In the genomic region with DNA sequence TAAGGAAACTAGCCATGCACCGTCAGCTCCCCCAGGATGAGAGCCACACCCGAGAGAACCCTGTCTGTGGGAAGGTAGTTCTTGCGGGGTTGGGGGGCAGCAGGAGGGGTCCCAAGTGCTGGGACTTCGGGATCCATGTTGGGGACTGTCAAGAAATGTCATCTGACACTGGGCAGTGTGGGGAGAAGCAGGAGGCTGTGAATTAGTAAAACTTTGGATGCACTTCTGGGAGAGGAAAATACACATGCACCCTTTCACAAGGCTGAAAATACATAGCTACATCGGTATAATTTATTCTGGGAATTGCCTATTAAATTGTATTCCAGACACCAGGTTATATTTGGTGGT, we compare ENCODE assay signal across 1 cellular context.
TF ChIP-seq lines count a peak whose summit lies in the region.

No MANE protein-coding gene starts in this region.

TF ChIP-seq in K562, 482 proteins besides CTCF, POLR2A, EP300 and RAD21 (continued from another document):
- TF ChIP-seq SIN3A (IDR thresholded peaks at IDR 0.05; ENCODE audit: borderline replicate concordance in 2 of 2, control insufficient read depth in 1 of 2, low read depth in 2 of 2, low read length in 2 of 2) (no peak), GABPB2 (CRISPR knock-in tag; conservative IDR thresholded peaks at IDR 0.05) (no peak), KAT2B (IDR thresholded peaks at IDR 0.05; ENCODE audit: low read depth, low read length) (no peak), ZFP1 (CRISPR knock-in tag; IDR thresholded peaks at IDR 0.05) (no peak), HDAC3 (IDR thresholded peaks at IDR 0.05; ENCODE audit: borderline replicate concordance, partially characterized antibody) (no peak), RBM34 (IDR thresholded peaks at IDR 0.05; ENCODE audit: borderline replicate concordance, insufficient read depth, low read length) (no peak), GABPB1 (CRISPR knock-in tag; IDR thresholded peaks at IDR 0.05) (no peak), ZNF253 (CRISPR knock-in tag; conservative IDR thresholded peaks at IDR 0.05) (no peak)
- TF ChIP-seq, protein P1, sequence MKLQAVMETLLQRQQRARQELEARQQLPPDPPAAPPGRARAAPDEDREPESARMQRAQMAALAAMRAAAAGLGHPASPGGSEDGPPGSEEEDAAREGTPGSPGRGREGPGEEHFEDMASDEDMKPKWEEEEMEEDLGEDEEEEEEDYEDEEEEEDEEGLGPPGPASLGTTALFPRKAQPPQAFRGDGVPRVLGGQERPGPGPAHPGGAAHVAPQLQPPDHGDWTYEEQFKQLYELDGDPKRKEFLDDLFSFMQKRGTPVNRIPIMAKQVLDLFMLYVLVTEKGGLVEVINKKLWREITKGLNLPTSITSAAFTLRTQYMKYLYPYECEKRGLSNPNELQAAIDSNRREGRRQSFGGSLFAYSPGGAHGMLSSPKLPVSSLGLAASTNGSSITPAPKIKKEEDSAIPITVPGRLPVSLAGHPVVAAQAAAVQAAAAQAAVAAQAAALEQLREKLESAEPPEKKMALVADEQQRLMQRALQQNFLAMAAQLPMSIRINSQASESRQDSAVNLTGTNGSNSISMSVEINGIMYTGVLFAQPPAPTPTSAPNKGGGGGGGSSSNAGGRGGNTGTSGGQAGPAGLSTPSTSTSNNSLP (IDR thresholded peaks at IDR 0.05; ENCODE audit: borderline replicate concordance, low read depth, low read length) = no peak
- TF ChIP-seq, protein P2, sequence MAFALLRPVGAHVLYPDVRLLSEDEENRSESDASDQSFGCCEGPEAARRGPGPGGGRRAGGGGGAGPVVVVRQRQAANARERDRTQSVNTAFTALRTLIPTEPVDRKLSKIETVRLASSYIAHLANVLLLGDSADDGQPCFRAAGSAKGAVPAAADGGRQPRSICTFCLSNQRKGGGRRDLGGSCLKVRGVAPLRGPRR (CRISPR knock-in tag; IDR thresholded peaks at IDR 0.05) = no peak
- TF ChIP-seq, protein P3, sequence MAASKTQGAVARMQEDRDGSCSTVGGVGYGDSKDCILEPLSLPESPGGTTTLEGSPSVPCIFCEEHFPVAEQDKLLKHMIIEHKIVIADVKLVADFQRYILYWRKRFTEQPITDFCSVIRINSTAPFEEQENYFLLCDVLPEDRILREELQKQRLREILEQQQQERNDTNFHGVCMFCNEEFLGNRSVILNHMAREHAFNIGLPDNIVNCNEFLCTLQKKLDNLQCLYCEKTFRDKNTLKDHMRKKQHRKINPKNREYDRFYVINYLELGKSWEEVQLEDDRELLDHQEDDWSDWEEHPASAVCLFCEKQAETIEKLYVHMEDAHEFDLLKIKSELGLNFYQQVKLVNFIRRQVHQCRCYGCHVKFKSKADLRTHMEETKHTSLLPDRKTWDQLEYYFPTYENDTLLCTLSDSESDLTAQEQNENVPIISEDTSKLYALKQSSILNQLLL (CRISPR knock-in tag; IDR thresholded peaks at IDR 0.05; ENCODE audit: borderline replicate concordance) = no peak
TF ChIP-seq in K562: peak in this region for 0.
